ENCODE assay signal across 11 cellular contexts in genomic region chr5:1724822-1725602, GRCh38.
DNase-seq lines count a peak whose midpoint lies in the region; ATAC-seq lines count a peak whose summit lies in the region.
"Had no signal": no experiment of that assay in that cellular context is flagged by ENCODE, and none has a peak within 500 bp of the region (broad histone marks: within the 10 kb centered on the region; RNA-seq: fewer than 3 reads in every experiment).

No MANE protein-coding gene starts in this region.

- H3K4me3 Mint-ChIP-seq in activated T-cell treated with anti-CD3 and anti-CD28 coated beads, Interleukin-2, amount 50 U/mL, for 24 hours, result peak overlapping the region; percentile 58
- peak overlapping the region; percentile 68 for H3K4me3 Mint-ChIP-seq in activated naive CD8-positive, alpha-beta T cell treated with anti-CD3 and anti-CD28 coated beads for 36 hours
- peak overlapping the region; percentile 26 to 59 for H3K4me3 Mint-ChIP-seq in stimulated activated naive CD8-positive, alpha-beta T cell treated with anti-CD3 and anti-CD28 coated beads, Interleukin-15, amount 100 ng/mL, for 72 hours
- H3K4me3 Mint-ChIP-seq: B cell had no signal

- H3K36me3 Mint-ChIP-seq in activated T-cell treated with anti-CD3 and anti-CD28 coated beads, Interleukin-2, amount 50 U/mL, for 24 hours (ENCODE audit: low read depth), result no peaks in the 10 kb centered on the region
- peaks cover 5% of the 10 kb centered on the region for H3K36me3 Mint-ChIP-seq in activated naive CD8-positive, alpha-beta T cell treated with anti-CD3 and anti-CD28 coated beads for 36 hours

- H3K27ac Mint-ChIP-seq in activated T-cell treated with anti-CD3 and anti-CD28 coated beads, Interleukin-2, amount 50 U/mL, for 24 hours, result no peak overlapping the region
- no peak overlapping the region for H3K27ac Mint-ChIP-seq in activated naive CD8-positive, alpha-beta T cell treated with anti-CD3 and anti-CD28 coated beads for 36 hours
- H3K27ac Mint-ChIP-seq in stimulated activated naive CD8-positive, alpha-beta T cell treated with anti-CD3 and anti-CD28 coated beads, Interleukin-15, amount 100 ng/mL, for 72 hours, result peak overlapping the region in 1 of 2 donors; percentile 33
- H3K27ac Mint-ChIP-seq: B cell had no signal

- DNase-seq in activated T-cell treated with anti-CD3 and anti-CD28 coated beads, Interleukin-2, amount 50 U/mL, for 24 hours, result peak; percentile 45
- DNase-seq in activated T-cell treated with anti-CD3 and anti-CD28 coated beads, Interleukin-2, amount 50 U/mL, for 1 hour, result no peak
- DNase-seq in activated naive CD8-positive, alpha-beta T cell treated with anti-CD3 and anti-CD28 coated beads for 36 hours, result peak; percentile 31
- DNase-seq in iris pigment epithelial cell (ENCODE audit: low read depth) (peak; percentile 38), NOMO-1 (lab: John Stamatoyannopoulos, UW; ENCODE audit: unreplicated experiment in 2 of 2) (no peak), dedifferentiated amniotic fluid mesenchymal stem cell (ENCODE audit: extremely low spot score) (no peak)
- DNase-seq in stimulated activated naive CD8-positive, alpha-beta T cell treated with anti-CD3 and anti-CD28 coated beads, Interleukin-15, amount 100 ng/mL, for 72 hours, result no peak
- DNase-seq: cortex of kidney, NCI-H187 had no signal

- peaks cover 4% of the 10 kb centered on the region for H3K4me1 Mint-ChIP-seq in activated T-cell treated with anti-CD3 and anti-CD28 coated beads, Interleukin-2, amount 50 U/mL, for 24 hours (ENCODE audit: low read depth)
- peaks cover 4% of the 10 kb centered on the region for H3K4me1 Mint-ChIP-seq in activated naive CD8-positive, alpha-beta T cell treated with anti-CD3 and anti-CD28 coated beads for 36 hours
- peaks cover 8% of the 10 kb centered on the region for H3K4me1 Mint-ChIP-seq in stimulated activated naive CD8-positive, alpha-beta T cell treated with anti-CD3 and anti-CD28 coated beads, Interleukin-15, amount 100 ng/mL, for 72 hours
- H3K4me1 Mint-ChIP-seq: B cell had no signal

- peaks cover 30% of the 10 kb centered on the region for H3K27me3 Mint-ChIP-seq in activated T-cell treated with anti-CD3 and anti-CD28 coated beads, Interleukin-2, amount 50 U/mL, for 24 hours
- H3K27me3 Mint-ChIP-seq in activated naive CD8-positive, alpha-beta T cell treated with anti-CD3 and anti-CD28 coated beads for 36 hours, result peaks cover 14% of the 10 kb centered on the region
- peaks cover 77% of the 10 kb centered on the region for H3K27me3 Mint-ChIP-seq in stimulated activated naive CD8-positive, alpha-beta T cell treated with anti-CD3 and anti-CD28 coated beads, Interleukin-15, amount 100 ng/mL, for 72 hours

- H3K9me3 Mint-ChIP-seq in activated T-cell treated with anti-CD3 and anti-CD28 coated beads, Interleukin-2, amount 50 U/mL, for 24 hours, result no peaks in the 10 kb centered on the region
- H3K9me3 Mint-ChIP-seq in activated naive CD8-positive, alpha-beta T cell treated with anti-CD3 and anti-CD28 coated beads for 36 hours, result peaks cover 5% of the 10 kb centered on the region
- peaks cover 3 to 5% of the 10 kb centered on the region in 2 donors for H3K9me3 Mint-ChIP-seq in stimulated activated naive CD8-positive, alpha-beta T cell treated with anti-CD3 and anti-CD28 coated beads, Interleukin-15, amount 100 ng/mL, for 72 hours

- peak; percentile 60 for ATAC-seq in stimulated activated naive CD8-positive, alpha-beta T cell treated with anti-CD3 and anti-CD28 coated beads, Interleukin-15, amount 100 ng/mL, for 72 hours
- ATAC-seq in HG03571 (IDR thresholded peaks at IDR 0.05; ENCODE audit: unreplicated experiment), result no peak

Comparison
In these comparisons a context has a peak if more than half of its experiments do, and no peak if none do; other contexts are left out.
1. DNase-seq: peak in activated T-cell treated with anti-CD3 and anti-CD28 coated beads, Interleukin-2, amount 50 U/mL, for 24 hours (single experiment), activated naive CD8-positive, alpha-beta T cell treated with anti-CD3 and anti-CD28 coated beads for 36 hours (single experiment) and iris pigment epithelial cell (single experiment); none in activated T-cell treated with anti-CD3 and anti-CD28 coated beads, Interleukin-2, amount 50 U/mL, for 1 hour (single experiment), stimulated activated naive CD8-positive, alpha-beta T cell treated with anti-CD3 and anti-CD28 coated beads, Interleukin-15, amount 100 ng/mL, for 72 hours (0 of 2), NOMO-1 (0 of 2) and dedifferentiated amniotic fluid mesenchymal stem cell (single experiment).
2. Peak in every context shown above with its lines, with median percentiles within 50 percentile points of each other: H3K4me3 Mint-ChIP-seq.